9 cellular contexts compared by ENCODE assay signal in the genomic region with DNA sequence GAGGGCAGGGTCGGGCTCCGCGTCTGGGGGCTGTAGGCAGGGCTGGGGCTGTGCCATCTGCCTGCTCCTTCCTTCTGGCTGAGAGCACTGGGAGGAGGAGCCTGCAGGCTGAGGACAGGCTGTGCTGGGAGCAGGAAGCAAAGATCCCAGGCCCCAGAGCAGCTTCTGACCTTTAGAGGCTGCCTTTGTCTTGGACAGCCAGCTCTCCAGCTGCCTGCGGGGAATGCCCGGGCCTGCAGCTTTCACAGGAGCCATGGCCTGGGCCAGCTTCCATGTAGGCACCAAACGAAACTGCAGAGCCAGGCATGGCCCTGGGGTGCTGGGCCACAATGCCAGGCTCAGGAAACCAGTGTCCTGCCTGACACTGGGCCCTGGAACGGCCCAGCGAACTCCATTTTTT.
DNase-seq lines count a peak whose midpoint lies in the region; ATAC-seq and TF ChIP-seq lines count a peak whose summit lies in the region.
"Had no signal": no experiment of that assay in that cellular context is flagged by ENCODE, and none has a peak within 500 bp of the region (broad histone marks: within the 10 kb centered on the region; RNA-seq: fewer than 3 reads in every experiment).

No MANE protein-coding gene starts in this region.

- 70% methylated on average over 8 of the region's 8 CpGs for WGBS in HUES64
- WGBS in smooth muscle cell (ENCODE audit: low lambda C conversion rate) = 51% methylated on average over 8 of the region's 8 CpGs

- H3K4me2 ChIP-seq in smooth muscle cell = peak overlapping the region; percentile 4

- H3K4me3 ChIP-seq in HUES64 (ENCODE audit: low read length) (no peak overlapping the region), smooth muscle cell (no peak overlapping the region)

- H3K9me3 ChIP-seq in HUES64 (ENCODE audit: insufficient read depth, low read depth, low read length) (0 out of 2 replicates have a peak, but pooled peaks cover 5% of the 10 kb centered on the region), smooth muscle cell (replicated peaks; ENCODE audit: low read depth) (no peaks in the 10 kb centered on the region)

- H3K4me3 Mint-ChIP-seq in chondrocyte (ENCODE audit: unreplicated experiment) = no peak overlapping the region
- H3K4me3 Mint-ChIP-seq in activated T-cell treated with anti-CD3 and anti-CD28 coated beads, Interleukin-2, amount 50 U/mL, for 72 hours = no peak overlapping the region

- H3K27ac Mint-ChIP-seq in chondrocyte (ENCODE audit: unreplicated experiment) = peak overlapping the region; percentile 45
- no peak overlapping the region for H3K27ac Mint-ChIP-seq in activated T-cell treated with anti-CD3 and anti-CD28 coated beads, Interleukin-2, amount 50 U/mL, for 72 hours

- no peaks in the 10 kb centered on the region for H3K79me2 ChIP-seq in smooth muscle cell (ENCODE audit: low read depth)

- DNase-seq in chondrocyte (ENCODE audit: low spot score) = no peak
- DNase-seq in smooth muscle cell (lab: John Stamatoyannopoulos, UW; ENCODE audit: unreplicated experiment) = no peak
- DNase-seq in NCI-H2081 treated with DMSO at 0.1 percent for 48 hours (lab: John Stamatoyannopoulos, UW) = no peak
- no peak for DNase-seq in activated T-cell treated with anti-CD3 and anti-CD28 coated beads, Interleukin-2, amount 50 U/mL, for 72 hours
- DNase-seq: NCI-H2107 had no signal

- H3K36me3 Mint-ChIP-seq in chondrocyte (ENCODE audit: low read depth) = no peaks in the 10 kb centered on the region
- peaks cover 8 to 19% of the 10 kb centered on the region in 2 donors for H3K36me3 Mint-ChIP-seq in activated T-cell treated with anti-CD3 and anti-CD28 coated beads, Interleukin-2, amount 50 U/mL, for 72 hours (ENCODE audit: insufficient read depth in 2 of 2)

- no peaks in the 10 kb centered on the region for H3F3A ChIP-seq in smooth muscle cell (ENCODE audit: low read depth)

- no peaks in the 10 kb centered on the region for H3K36me3 ChIP-seq in HUES64 (ENCODE audit: insufficient read depth, low read length)
- H3K36me3 ChIP-seq in smooth muscle cell (ENCODE audit: low read depth) = no peaks in the 10 kb centered on the region

- H3K4me1 ChIP-seq in HUES64 (ENCODE audit: insufficient read depth, low read length) = 0 out of 2 replicates have a peak, but pooled peaks cover 4% of the 10 kb centered on the region
- peaks cover 9% of the 10 kb centered on the region for H3K4me1 ChIP-seq in smooth muscle cell (ENCODE audit: low read depth)

- no peak for TF ChIP-seq CTCF in chondrocyte (IDR thresholded peaks at IDR 0.05)
- no peak for TF ChIP-seq CTCF in smooth muscle cell (IDR thresholded peaks at IDR 0.05; ENCODE audit: borderline replicate concordance, insufficient read depth, poor library complexity, severe bottlenecking)

- no peaks in the 10 kb centered on the region for H3K27me3 Mint-ChIP-seq in chondrocyte (ENCODE audit: low read depth)
- no peaks in the 10 kb centered on the region for H3K27me3 Mint-ChIP-seq in activated T-cell treated with anti-CD3 and anti-CD28 coated beads, Interleukin-2, amount 50 U/mL, for 72 hours (ENCODE audit: low read depth)

- H4K20me1 ChIP-seq in smooth muscle cell (ENCODE audit: low read depth) = no peaks in the 10 kb centered on the region

- H3K27me3 ChIP-seq in HUES64 (ENCODE audit: insufficient read depth, low read length) = no peaks in the 10 kb centered on the region
- no peaks in the 10 kb centered on the region for H3K27me3 ChIP-seq in layer of hippocampus (ENCODE audit: control insufficient read depth, insufficient read depth, low read length)
- no peaks in the 10 kb centered on the region for H3K27me3 ChIP-seq in smooth muscle cell (ENCODE audit: low read depth)

- peaks cover 17% of the 10 kb centered on the region for H3K4me1 Mint-ChIP-seq in chondrocyte (ENCODE audit: low read depth)
- H3K4me1 Mint-ChIP-seq in activated T-cell treated with anti-CD3 and anti-CD28 coated beads, Interleukin-2, amount 50 U/mL, for 72 hours (ENCODE audit: low read depth) = no peaks in the 10 kb centered on the region

- peak overlapping the region; percentile 84 for H2AFZ ChIP-seq in smooth muscle cell (ENCODE audit: low read depth)

- H3K27ac ChIP-seq in HUES64 (ENCODE audit: low read depth, low read length) (no peak overlapping the region), layer of hippocampus (ENCODE audit: low read depth, low read length) (peak overlapping the region; percentile 85), smooth muscle cell (ENCODE audit: low read depth) (peak overlapping the region; percentile 26)

- H3K9ac ChIP-seq in HUES64 (ENCODE audit: low read depth, low read length) (peak overlapping the region; percentile 20; the same call in 1 of the 2 replicates), smooth muscle cell (ENCODE audit: low read depth) (no peak overlapping the region)

- no peak for ATAC-seq in activated T-cell treated with anti-CD3 and anti-CD28 coated beads, Interleukin-2, amount 50 U/mL, for 72 hours (replicated peaks in 1 of 2)
- no peak for ATAC-seq in HG02852 (IDR thresholded peaks at IDR 0.05; ENCODE audit: unreplicated experiment)
- no peak for ATAC-seq in HG03520 (IDR thresholded peaks at IDR 0.05; ENCODE audit: unreplicated experiment)

- H3K9me3 Mint-ChIP-seq in chondrocyte (ENCODE audit: low read depth) = peaks cover 7% of the 10 kb centered on the region
- H3K9me3 Mint-ChIP-seq in activated T-cell treated with anti-CD3 and anti-CD28 coated beads, Interleukin-2, amount 50 U/mL, for 72 hours = peaks cover 4 to 6% of the 10 kb centered on the region in 2 donors
